ENCODE assay signal across 8 cellular contexts in the genomic region with DNA sequence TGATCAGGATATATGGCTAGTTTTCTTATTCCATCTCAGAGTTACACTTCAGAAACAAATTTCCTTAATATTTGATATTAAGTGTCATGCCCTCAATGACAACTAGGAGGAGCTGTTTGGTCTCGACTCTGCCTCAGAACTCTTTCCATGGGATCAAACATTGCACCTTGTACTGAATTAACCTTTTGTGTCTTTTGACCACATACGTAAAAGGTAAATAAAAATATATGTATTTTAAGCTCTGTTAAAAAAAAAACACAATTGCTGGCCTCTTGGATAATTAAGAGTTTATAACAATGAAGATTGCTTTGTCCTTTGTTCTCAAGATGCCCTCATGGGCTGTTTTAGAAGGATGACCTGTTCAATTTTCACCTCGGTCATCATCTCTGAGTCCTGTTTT. TPM values are rescaled to one million over a fixed set of nuclear protein-coding genes. Genes with fewer than 3 reads are reported as not detected.
DNase-seq lines count a peak whose midpoint lies in the region; ATAC-seq and TF ChIP-seq lines count a peak whose summit lies in the region.

No MANE protein-coding gene starts in this region.

- no peaks in the 10 kb centered on the region for H3K9me3 ChIP-seq in testis

- TF ChIP-seq POLR2A in testis (IDR thresholded peaks at IDR 0.05), result no peak

- 42 to 51% methylated on average over 3 of the region's 3 CpGs for WGBS in testis, 2 donors

- peaks cover 17% of the 10 kb centered on the region for H3K27me3 Mint-ChIP-seq in activated naive CD4-positive, alpha-beta T cell treated with anti-CD3 and anti-CD28 coated beads, Interleukin-2, amount 10 ng/mL, durations not matched to agents 7 days and 5 days

- no peaks in the 10 kb centered on the region for H3K9me3 Mint-ChIP-seq in activated naive CD4-positive, alpha-beta T cell treated with anti-CD3 and anti-CD28 coated beads, Interleukin-2, amount 10 ng/mL, durations not matched to agents 7 days and 5 days

- CTCF ChIA-PET in activated naive CD4-positive, alpha-beta T cell treated with anti-CD3 and anti-CD28 coated beads, Interleukin-2, amount 10 ng/mL, durations not matched to agents 7 days and 5 days (lab: Charles Lee), result interaction anchor here (0.6 to 2.4 kb wide), 9 partner anchors 13 to 478 kb away, joined by 3 to 8 read pairs (median 4); no protein-coding TSS in a partner anchor

- intact Hi-C loops in testis (cut with DNase I; ENCODE audit: low total_unique reads), result no loop called here

- no peaks in the 10 kb centered on the region for H3K36me3 ChIP-seq in testis (ENCODE audit: low read depth, missing control alignments)

- DNase-seq in CD1c-positive myeloid dendritic cell (ENCODE audit: extremely low spot score) (peak; percentile 52), SK-MEL-5 (ENCODE audit: low read depth, low spot score) (peak; percentile 61), globus pallidus (ENCODE audit: low spot score) (peak; percentile 27), testis (no peak)
- no peak for DNase-seq in activated naive CD4-positive, alpha-beta T cell treated with anti-CD3 and anti-CD28 coated beads, Interleukin-2, amount 10 ng/mL, durations not matched to agents 7 days and 5 days

- no peaks in the 10 kb centered on the region for H3K27me3 ChIP-seq in testis

- H3K4me1 Mint-ChIP-seq in activated naive CD4-positive, alpha-beta T cell treated with anti-CD3 and anti-CD28 coated beads, Interleukin-2, amount 10 ng/mL, durations not matched to agents 7 days and 5 days, result no peaks in the 10 kb centered on the region

- H3K36me3 Mint-ChIP-seq in activated naive CD4-positive, alpha-beta T cell treated with anti-CD3 and anti-CD28 coated beads, Interleukin-2, amount 10 ng/mL, durations not matched to agents 7 days and 5 days, result no peaks in the 10 kb centered on the region

- no peak overlapping the region for H3K4me3 ChIP-seq in testis

- H3K27ac Mint-ChIP-seq in activated naive CD4-positive, alpha-beta T cell treated with anti-CD3 and anti-CD28 coated beads, Interleukin-2, amount 10 ng/mL, durations not matched to agents 7 days and 5 days, result no peak overlapping the region

- H3K27ac ChIP-seq in testis, result no peak overlapping the region

- peak; percentile 83 for ATAC-seq in GM18867 (IDR thresholded peaks at IDR 0.05; ENCODE audit: unreplicated experiment)
- peak; percentile 44 for ATAC-seq in HG03469 (IDR thresholded peaks at IDR 0.05; ENCODE audit: unreplicated experiment)
- no peak for ATAC-seq in GM19328 (IDR thresholded peaks at IDR 0.05; ENCODE audit: unreplicated experiment)

- no peaks in the 10 kb centered on the region for H3K4me1 ChIP-seq in testis

- peak; percentile 81 to 86 (median 84) for TF ChIP-seq CTCF in testis (IDR thresholded peaks at IDR 0.05)

- no peak overlapping the region for H3K4me3 Mint-ChIP-seq in activated naive CD4-positive, alpha-beta T cell treated with anti-CD3 and anti-CD28 coated beads, Interleukin-2, amount 10 ng/mL, durations not matched to agents 7 days and 5 days

- in situ Hi-C loops in SK-MEL-5 (cut with HindIII; ENCODE audit: low pct_unique_long_range_greater_than_20kb, low sequenced_read_pairs), result no loop called here

RNA-seq across cellular contexts. Expression of gene FN1, which starts 18.7 kb away (rescaled TPM):
- 424 and 551 TPM in 2 replicates for total RNA-seq in SK-MEL-5 (2014; rRNA removed; shearing (Covaris generic))
- polyA plus RNA-seq in SK-MEL-5 (2015; cell fraction: cytosol; rRNA removed), result 965 and 1,250 TPM in 2 replicates
- polyA plus RNA-seq in SK-MEL-5 (2015; cell fraction: nucleus; rRNA removed), result 921 and 1,069 TPM in 2 replicates
- total RNA-seq in testis, result 10 to 100 TPM; 36.8 to 66.3 TPM
- polyA plus RNA-seq in testis (ENCODE audit: insufficient read depth, low read depth, low replicate concordance), result 245 TPM

Comparison
In these comparisons a context has a peak if more than half of its experiments do, and no peak if none do; other contexts are left out.
1. DNase-seq: peak in CD1c-positive myeloid dendritic cell (single experiment), SK-MEL-5 (single experiment) and globus pallidus (single experiment); none in testis (single experiment) and activated naive CD4-positive, alpha-beta T cell treated with anti-CD3 and anti-CD28 coated beads, Interleukin-2, amount 10 ng/mL, durations not matched to agents 7 days and 5 days (single experiment).